ENCODE assay signal across 13 cellular contexts in genomic region chr2:113272463-113272862, GRCh38.
"Had no signal": no experiment of that assay in that cellular context is flagged by ENCODE, and none has a peak within 500 bp of the region (broad histone marks: within the 10 kb centered on the region; RNA-seq: fewer than 3 reads in every experiment).

No MANE protein-coding gene starts in this region.

- ATAC-seq: right cardiac atrium had no signal

- H3K4me3 Mint-ChIP-seq: stimulated activated effector memory CD8-positive, alpha-beta T cell treated with anti-CD3 and anti-CD28 coated beads, Interleukin-12 subunit alpha, Interleukin-12 subunit beta, amount 100 ng/mL, for 72 hours; T-helper 2 cell treated with Interferon-gamma antibody and Interleukin-4, amounts not matched to agents 5 μg/mL and 100 μg/mL, for 36 hours had no signal

- DNase-seq: activated CD4-positive, alpha-beta T cell treated with anti-CD3 and anti-CD28 coated beads, Interleukin-2, amount 50 U/mL, for 4 hours; activated CD4-positive, CD25-positive, alpha-beta regulatory T cell treated with anti-CD3 and anti-CD28 coated beads, Interleukin-2, amount 50 U/mL, for 72 hours; activated CD8-positive, alpha-beta memory T cell treated with anti-CD3 and anti-CD28 coated beads, Interleukin-2, amount 50 U/mL, for 48 hours; foreskin keratinocyte; head of caudate nucleus; left ventricle myocardium inferior; posterior cingulate gyrus; right cardiac atrium; transverse colon had no signal

- H3K36me3 ChIP-seq: ascending aorta, left ventricle myocardium inferior, transverse colon had no signal

- H3K4me1 Mint-ChIP-seq: stimulated activated effector memory CD8-positive, alpha-beta T cell treated with anti-CD3 and anti-CD28 coated beads, Interleukin-12 subunit alpha, Interleukin-12 subunit beta, amount 100 ng/mL, for 72 hours had no signal

- H3K4me1 ChIP-seq: foreskin keratinocyte had no signal

- H3K27ac ChIP-seq: ascending aorta, foreskin keratinocyte, left ventricle myocardium inferior, transverse colon had no signal

- H3K9me3 Mint-ChIP-seq: stimulated activated effector memory CD8-positive, alpha-beta T cell treated with anti-CD3 and anti-CD28 coated beads, Interleukin-12 subunit alpha, Interleukin-12 subunit beta, amount 100 ng/mL, for 72 hours; T-helper 2 cell treated with Interferon-gamma antibody and Interleukin-4, amounts not matched to agents 5 μg/mL and 100 μg/mL, for 36 hours had no signal

- H3K4me3 ChIP-seq: ascending aorta, left ventricle myocardium inferior, transverse colon had no signal

- FAIRE-seq: colon had no signal

- H3K27ac Mint-ChIP-seq: stimulated activated effector memory CD8-positive, alpha-beta T cell treated with anti-CD3 and anti-CD28 coated beads, Interleukin-12 subunit alpha, Interleukin-12 subunit beta, amount 100 ng/mL, for 72 hours; T-helper 2 cell treated with Interferon-gamma antibody and Interleukin-4, amounts not matched to agents 5 μg/mL and 100 μg/mL, for 36 hours had no signal

- H3K36me3 Mint-ChIP-seq: stimulated activated effector memory CD8-positive, alpha-beta T cell treated with anti-CD3 and anti-CD28 coated beads, Interleukin-12 subunit alpha, Interleukin-12 subunit beta, amount 100 ng/mL, for 72 hours had no signal

- H3K9me3 ChIP-seq: ascending aorta, left ventricle myocardium inferior, transverse colon had no signal
